In genomic region chr1:185315364-185316108, GRCh38 we compare ENCODE assay signal across 8 cellular contexts. TPM values are rescaled to one million over a fixed set of nuclear protein-coding genes. Genes with fewer than 3 reads are reported as not detected.
DNase-seq lines count a peak whose midpoint lies in the region; ATAC-seq and TF ChIP-seq lines count a peak whose summit lies in the region.

No MANE protein-coding gene starts in this region.

- H3K4me3 ChIP-seq in CD4-positive, alpha-beta memory T cell (ENCODE audit: low read length in 2 of 2): peak overlapping the region; percentile 63 to 90
- H3K4me3 ChIP-seq in esophagus squamous epithelium: peak overlapping the region; percentile 71 to 93 (median 86)

- TF ChIP-seq POLR2A in esophagus squamous epithelium (IDR thresholded peaks at IDR 0.05): no peak

- H3K27ac ChIP-seq in CD4-positive, alpha-beta memory T cell (ENCODE audit: low read depth, low read length): peak overlapping the region; percentile 99
- peak overlapping the region; percentile 93 to 100 (median 96) for H3K27ac ChIP-seq in esophagus squamous epithelium

- ATAC-seq in HG02623 (IDR thresholded peaks at IDR 0.05; ENCODE audit: unreplicated experiment): peak; percentile 0

- CTCF ChIA-PET in CD4-positive, alpha-beta memory T cell (lab: Charles Lee; ENCODE audit: partially characterized antibody): interaction anchor here (0.8 to 5.1 kb wide), 14 partner anchors 16 to 1060 kb away, joined by 3 to 66 read pairs (median 14); partner anchors contain the start of genes ODR4 and TPR

- 8 to 12% methylated on average over 8 of the region's 8 CpGs for WGBS in esophagus squamous epithelium, 2 donors

- peaks cover 0 to 11% (median 0%) of the 10 kb centered on the region in 8 donors for H3K9me3 Mint-ChIP-seq in CD4-positive, alpha-beta memory T cell

- no peaks in the 10 kb centered on the region for H3K27me3 ChIP-seq in CD4-positive, alpha-beta memory T cell (ENCODE audit: insufficient read depth, low read length)
- H3K27me3 ChIP-seq in esophagus squamous epithelium: no peaks in the 10 kb centered on the region

- H3K36me3 ChIP-seq in CD4-positive, alpha-beta memory T cell (ENCODE audit: insufficient read depth, low read length): peaks cover 5% of the 10 kb centered on the region
- H3K36me3 ChIP-seq in esophagus squamous epithelium: peaks cover 1 to 6% (median 2%) of the 10 kb centered on the region in 3 donors

- no peak for TF ChIP-seq CTCF in esophagus squamous epithelium (IDR thresholded peaks at IDR 0.05)

- DNase-seq in CD4-positive, alpha-beta memory T cell: no peak
- DNase-seq in SW480 (ENCODE audit: low spot score) (peak; percentile 24), esophagus squamous epithelium (lab: John Stamatoyannopoulos, UW) (no peak), pons (ENCODE audit: low spot score) (peak; percentile 38), NCI-H345 treated with DMSO at 0.1 percent for 48 hours (lab: John Stamatoyannopoulos, UW; ENCODE audit: unreplicated experiment) (no peak)
- DNase-seq in stimulated activated CD4-positive, alpha-beta T cell treated with anti-CD3 and anti-CD28 coated beads, Interleukin-4, amount 100 ng/mL, for 4 hours: no peak
- DNase-seq in central memory CD4-positive, alpha-beta T cell: no peak

- intact Hi-C loops in CD4-positive, alpha-beta memory T cell (cut with micrococcal nuclease): loop anchor here (2.0 to 5.0 kb wide), 8 partner anchors 15 to 1845 kb away; partner anchors contain the start of genes EDEM3 and NIBAN1
- intact Hi-C loops in esophagus squamous epithelium (cut with DNase I): no loop called here

- peak overlapping the region; percentile 96 to 100 (median 99) for H3K27ac Mint-ChIP-seq in CD4-positive, alpha-beta memory T cell

- POLR2A ChIA-PET in CD4-positive, alpha-beta memory T cell (lab: Charles Lee; ENCODE audit: partially characterized antibody): interaction anchor here (0.5 to 4.6 kb wide), 27 partner anchors 8 to 560 kb away, joined by 3 to 174 read pairs (median 15); partner anchors contain the start of genes EDEM3, SWT1 and TRMT1L

- peaks cover 61% of the 10 kb centered on the region for H3K4me1 ChIP-seq in CD4-positive, alpha-beta memory T cell (ENCODE audit: insufficient read depth, low read length)
- H3K4me1 ChIP-seq in esophagus squamous epithelium: peaks cover 19 to 71% (median 36%) of the 10 kb centered on the region in 3 donors

- peaks cover 10 to 37% of the 10 kb centered on the region in 2 donors for H3K36me3 Mint-ChIP-seq in CD4-positive, alpha-beta memory T cell

- peak overlapping the region; percentile 93 to 99 (median 97) for H3K4me3 Mint-ChIP-seq in CD4-positive, alpha-beta memory T cell

- no peaks in the 10 kb centered on the region for H3K27me3 Mint-ChIP-seq in CD4-positive, alpha-beta memory T cell

- H3K9me3 ChIP-seq in CD4-positive, alpha-beta memory T cell (ENCODE audit: control insufficient read depth in 1 of 2, low read length in 2 of 2): no peaks in the 10 kb centered on the region
- H3K9me3 ChIP-seq in esophagus squamous epithelium: no peaks in the 10 kb centered on the region

- H3K4me1 Mint-ChIP-seq in CD4-positive, alpha-beta memory T cell: peaks cover 39 to 71% (median 57%) of the 10 kb centered on the region in 4 donors

RNA-seq across cellular contexts. Expression of gene IVNS1ABP, which starts 1.5 kb away (rescaled TPM):
- total RNA-seq in CD4-positive, alpha-beta memory T cell: 100 to 1,000 TPM; 179 to 187 TPM
- polyA plus RNA-seq in CD4-positive, alpha-beta memory T cell: 10 to 100 TPM; 74.0 to 79.6 TPM
- 10 to 100 TPM; 42.1 to 98.4 (median 52.5) TPM for total RNA-seq in esophagus squamous epithelium

Comparison
In these comparisons a context has a peak if more than half of its experiments do, and no peak if none do; other contexts are left out.
1. DNase-seq: peak in SW480 (single experiment) and pons (single experiment); none in CD4-positive, alpha-beta memory T cell (0 of 5), esophagus squamous epithelium (single experiment), stimulated activated CD4-positive, alpha-beta T cell treated with anti-CD3 and anti-CD28 coated beads, Interleukin-4, amount 100 ng/mL, for 4 hours (0 of 2), central memory CD4-positive, alpha-beta T cell (single experiment) and NCI-H345 treated with DMSO at 0.1 percent for 48 hours (single experiment).